Comparison of ENCODE assay signal across 33 cellular contexts in the genomic region with DNA sequence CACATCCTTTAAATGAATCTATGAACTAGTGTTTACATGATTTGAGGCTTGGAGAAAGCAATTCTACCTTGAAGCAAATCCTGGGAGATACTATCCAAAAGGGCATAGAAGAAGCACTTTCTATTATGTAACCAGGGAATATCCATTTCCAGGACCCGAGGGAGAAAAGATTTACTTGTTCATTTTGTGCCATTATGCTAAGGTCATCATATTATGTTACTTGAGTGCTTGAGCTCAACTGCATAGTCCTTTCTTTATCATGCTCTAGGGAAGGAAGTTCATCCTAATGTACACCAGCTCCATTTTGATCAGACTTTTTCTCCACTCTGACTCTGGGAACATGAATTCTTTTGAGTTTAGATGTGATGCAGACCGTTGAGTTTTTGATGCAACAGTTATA.
"Had no signal": no experiment of that assay in that cellular context is flagged by ENCODE, and none has a peak within 500 bp of the region (broad histone marks: within the 10 kb centered on the region; RNA-seq: fewer than 3 reads in every experiment).

No MANE protein-coding gene starts in this region.

- DNase-seq: activated B cell treated with CpG ODN at 0.5 μM for 24 hours; activated CD4-positive, alpha-beta memory T cell treated with anti-CD3 and anti-CD28 coated beads for 36 hours; activated CD4-positive, alpha-beta T cell treated with anti-CD3 and anti-CD28 coated beads for 4 hours; activated CD4-positive, alpha-beta T cell treated with anti-CD3 and anti-CD28 coated beads, Interleukin-2, amount 10 ng/mL, durations not matched to agents 24 days and 14 days; activated CD4-positive, alpha-beta T cell treated with anti-CD3 and anti-CD28 coated beads, Interleukin-2, amount 50 U/mL, for 1 hour; activated CD4-positive, alpha-beta T cell treated with anti-CD3 and anti-CD28 coated beads, Interleukin-2, amount 50 U/mL, for 4 hours; activated CD4-positive, CD25-positive, alpha-beta regulatory T cell treated with anti-CD3 and anti-CD28 coated beads, Interleukin-2, amount 50 U/mL, for 72 hours; activated CD8-positive, alpha-beta memory T cell treated with anti-CD3 and anti-CD28 coated beads, Interleukin-2, amount 50 U/mL, for 4 hours; activated CD8-positive, alpha-beta T cell treated with anti-CD3 and anti-CD28 coated beads for 36 hours; activated effector memory CD4-positive, alpha-beta T cell treated with anti-CD3 and anti-CD28 coated beads, Interleukin-2, amount 50 U/mL, for 16 hours; activated gamma-delta T cell treated with Interleukin-2 at 50 U/mL for 16 hours; activated naive CD4-positive, alpha-beta T cell; activated naive CD4-positive, alpha-beta T cell treated with anti-CD3 and anti-CD28 coated beads for 36 hours; activated naive CD4-positive, alpha-beta T cell treated with anti-CD3 and anti-CD28 coated beads, Interleukin-2, amount 50 U/mL, for 16 hours; activated naive CD8-positive, alpha-beta T cell treated with anti-CD3 and anti-CD28 coated beads for 36 hours; activated T-cell treated with anti-CD3 and anti-CD28 coated beads for 4 hours; activated T-cell treated with anti-CD3 and anti-CD28 coated beads, Interleukin-2, amount 50 U/mL, for 1 hour; activated T-cell treated with anti-CD3 and anti-CD28 coated beads, Interleukin-2, amount 50 U/mL, for 4 hours; activated T-cell treated with anti-CD3 and anti-CD28 coated beads, Interleukin-2, amount 50 U/mL, for 72 hours; adrenal gland; amniotic stem cell; aorta; body of pancreas; brain microvascular endothelial cell; central memory CD4-positive, alpha-beta T cell; T-helper 2 cell; T-helper 9 cell had no signal

- H3K4me3 ChIP-seq: adrenal gland, body of pancreas, breast epithelium had no signal

- FAIRE-seq: astrocyte, TTC549 had no signal

- H3K27ac ChIP-seq: adrenal gland, body of pancreas, brain microvascular endothelial cell, breast epithelium, VCaP had no signal

- H3K9me3 ChIP-seq: adrenal gland, body of pancreas, breast epithelium had no signal

- ATAC-seq: activated CD8-positive, alpha-beta T cell treated with anti-CD3 and anti-CD28 coated beads for 36 hours; activated naive CD4-positive, alpha-beta T cell treated with anti-CD3 and anti-CD28 coated beads, Interleukin-2, amount 50 U/mL, for 72 hours; activated T-cell treated with anti-CD3 and anti-CD28 coated beads, Interleukin-2, amount 50 U/mL, for 4 hours; activated T-cell treated with anti-CD3 and anti-CD28 coated beads, Interleukin-2, amount 50 U/mL, for 72 hours; activated T-helper 17 cell treated with anti-CD3 and anti-CD28 coated beads, Interleukin-2, amount 50 U/mL, for 72 hours; body of pancreas had no signal

- H3K27me3 ChIP-seq: adrenal gland, body of pancreas, brain microvascular endothelial cell, breast epithelium had no signal

- H3K4me1 ChIP-seq: adrenal gland, body of pancreas, breast epithelium had no signal

- H3K36me3 ChIP-seq: adrenal gland, brain microvascular endothelial cell, breast epithelium had no signal
